23 cellular contexts compared by ENCODE assay signal in the genomic region with DNA sequence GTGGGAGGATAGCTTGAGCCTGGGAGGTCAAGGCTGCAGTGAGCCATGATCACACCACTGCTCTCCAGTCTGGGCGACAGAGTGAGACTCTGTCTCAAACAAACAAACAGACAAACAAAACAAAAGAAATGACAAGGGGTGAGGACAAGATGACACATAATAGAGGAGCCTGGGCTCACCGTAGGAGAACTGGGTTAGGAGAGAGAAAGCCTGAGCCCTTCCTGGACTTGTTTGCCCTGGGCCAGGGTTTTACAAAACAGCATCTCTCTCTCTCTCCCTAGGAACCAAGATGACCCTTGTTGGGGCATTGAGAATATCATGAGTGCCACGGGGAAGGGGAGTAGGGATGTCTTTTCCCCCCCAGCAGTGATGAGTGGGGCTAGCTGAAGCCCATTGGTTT. TPM values are rescaled to one million over a fixed set of nuclear protein-coding genes. Genes with fewer than 3 reads are reported as not detected.
A peak's percentile ranks its signal among the peaks of the same experiment; 100 is the strongest.
DNase-seq lines count a peak whose midpoint lies in the region; ATAC-seq and TF ChIP-seq lines count a peak whose summit lies in the region.
"Had no signal": no experiment of that assay in that cellular context is flagged by ENCODE, and none has a peak within 500 bp of the region (broad histone marks: within the 10 kb centered on the region; RNA-seq: fewer than 3 reads in every experiment).

No MANE protein-coding gene starts in this region.

- no peaks in the 10 kb centered on the region for H3K36me3 ChIP-seq in BLaER1
- H3K36me3 ChIP-seq: HAP-1 had no signal

- H3K4me3 Mint-ChIP-seq in neural crest cell, result peak overlapping the region; percentile 23
- H3K4me3 Mint-ChIP-seq: CD8-positive, alpha-beta T cell had no signal

- ATAC-seq in HG03460 (IDR thresholded peaks at IDR 0.05; ENCODE audit: unreplicated experiment) (no peak), HG02798 (IDR thresholded peaks at IDR 0.05; ENCODE audit: poor library complexity, unreplicated experiment) (no peak)
- ATAC-seq: A549; CD8-positive, alpha-beta T cell; GM12878 had no signal

- peak overlapping the region; percentile 62 for H3K27ac Mint-ChIP-seq in neural crest cell (ENCODE audit: unreplicated experiment)
- H3K27ac Mint-ChIP-seq: CD8-positive, alpha-beta T cell had no signal

- no peak overlapping the region for H3K4me3 ChIP-seq in BLaER1
- H3K4me3 ChIP-seq: A549, GM12878, GM23248, HAP-1 had no signal

- no peaks in the 10 kb centered on the region for H4K20me1 ChIP-seq in BLaER1

- TF ChIP-seq CTCF in VCaP (conservative IDR thresholded peaks at IDR 0.05) (no peak), neural crest cell (conservative IDR thresholded peaks at IDR 0.05) (no peak)

- peaks cover 64% of the 10 kb centered on the region for H3K4me1 ChIP-seq in BLaER1

- 0 out of 2 replicates have a peak overlapping the region, but pooled peaks have one; percentile 88 for H3K4me2 ChIP-seq in BLaER1
- H3K4me2 ChIP-seq: A549 had no signal

- H3K27me3 Mint-ChIP-seq in neural crest cell (ENCODE audit: low read depth), result peaks cover 12% of the 10 kb centered on the region

- DNase-seq in activated CD8-positive, alpha-beta memory T cell treated with anti-CD3 and anti-CD28 coated beads for 24 hours, result peak; percentile 28
- DNase-seq in activated CD8-positive, alpha-beta memory T cell treated with anti-CD3 and anti-CD28 coated beads, Interleukin-2, amount 50 U/mL, for 4 hours, result no peak
- DNase-seq in neural crest cell (ENCODE audit: low read depth, low spot score) (no peak), islet precursor cell (no peak)
- DNase-seq: AML-193; Calu3; CD8-positive, alpha-beta T cell; DMS 273 treated with DMSO at 0.1 percent for 48 hours; DMS53; DND-41; EL; GM23248; IMR-90 had no signal

- H3K4me1 Mint-ChIP-seq in neural crest cell, result peaks cover 31% of the 10 kb centered on the region

- H3K27me3 ChIP-seq in BLaER1, result no peaks in the 10 kb centered on the region

- H3K9ac ChIP-seq in BLaER1, result no peak overlapping the region
- H3K9ac ChIP-seq: GM23248 had no signal

- peaks cover 2% of the 10 kb centered on the region for H3K9me3 Mint-ChIP-seq in neural crest cell
- H3K9me3 Mint-ChIP-seq: CD8-positive, alpha-beta T cell had no signal

- H3K27ac ChIP-seq in BLaER1 (no peak overlapping the region), VCaP (peak overlapping the region; percentile 80; the same call in 1 of the 2 replicates)
- H3K27ac ChIP-seq: 22Rv1, A549, GM23248 had no signal

- H3K9me3 ChIP-seq in BLaER1, result no peaks in the 10 kb centered on the region
- H3K9me3 ChIP-seq: A549, HAP-1 had no signal

- H3K36me3 Mint-ChIP-seq in neural crest cell (ENCODE audit: low read depth), result no peaks in the 10 kb centered on the region
- H3K36me3 Mint-ChIP-seq: CD8-positive, alpha-beta T cell had no signal

RNA-seq across cellular contexts. Expression of gene ROBO3, which starts 15.7 kb away (rescaled TPM):
- total RNA-seq in neural crest cell, result 17.8 and 19.7 TPM in 2 replicates

RNA-seq across cellular contexts. Expression of gene ROBO4, which starts 16.7 kb away (rescaled TPM):
- total RNA-seq in neural crest cell, result 0.05 and 0.07 TPM in 2 replicates
- total RNA-seq: Calu3; CD8-positive, alpha-beta T cell; G401; GM12878 had no signal

RNA-seq across cellular contexts. Expression of gene HEPN1, which starts 38.1 kb away (rescaled TPM):
- total RNA-seq in neural crest cell, result not detected in 2 replicates
- total RNA-seq: Calu3; CD8-positive, alpha-beta T cell; G401; GM12878; GM23248; H4; IMR-90 had no signal

RNA-seq across cellular contexts. Expression of gene HEPACAM, which starts 54.9 kb away (rescaled TPM):
- total RNA-seq in neural crest cell, result 0.11 TPM in 1 of 2 replicates, not detected in the other
- total RNA-seq: Calu3; CD8-positive, alpha-beta T cell; G401; GM12878; GM23248; H4 had no signal
